In genomic region chr15:70017796-70018195, GRCh38 we compare ENCODE assay signal across 17 cellular contexts.
DNase-seq lines count a peak whose midpoint lies in the region; ATAC-seq and TF ChIP-seq lines count a peak whose summit lies in the region.
"Had no signal": no experiment of that assay in that cellular context is flagged by ENCODE, and none has a peak within 500 bp of the region (broad histone marks: within the 10 kb centered on the region; RNA-seq: fewer than 3 reads in every experiment).

No MANE protein-coding gene starts in this region.

- DNase-seq in OCI-LY7 (ENCODE audit: low spot score) (no peak), glutamatergic neuron (no peak), spleen (peak; percentile 19), GM10248 (ENCODE audit: extremely low spot score) (no peak), NCI-H1417 treated with DMSO at 0.1 percent for 48 hours (lab: John Stamatoyannopoulos, UW) (no peak)
- no peak for DNase-seq in activated naive CD4-positive, alpha-beta T cell treated with anti-CD3 and anti-CD28 coated beads, Interleukin-2, amount 50 U/mL, for 72 hours (ENCODE audit: low spot score in 2 of 2)
- DNase-seq: DMS153, EL, GM23248, KBM-7, NCI-H1048, NCI-H187, NCI-H446, NCI-H82, SHP77 treated with DMSO at 0.1 percent for 48 hours had no signal

- no TSS peak for BruUV-seq in OCI-LY7 (replicated peaks; lab: Mats Ljungman, UMichigan)

- H4K20me1 ChIP-seq in OCI-LY7 (ENCODE audit: insufficient read depth, low read length): no peaks in the 10 kb centered on the region
- H4K20me1 ChIP-seq: BLaER1 had no signal

- H3K4me2 ChIP-seq in OCI-LY7 (ENCODE audit: low read length): peak overlapping the region; percentile 72
- H3K4me2 ChIP-seq: BLaER1 had no signal

- TF ChIP-seq CTCF in HEK293 (tag by site-specific recombination; IDR thresholded peaks at IDR 0.05) (no peak), OCI-LY7 (conservative IDR thresholded peaks at IDR 0.05; ENCODE audit: low read length) (no peak), glutamatergic neuron (IDR thresholded peaks at IDR 0.05; ENCODE audit: partially characterized antibody, unreplicated experiment) (no peak), spleen (IDR thresholded peaks at IDR 0.05 in 8 of 11, conservative IDR thresholded peaks at IDR 0.05 in 3 of 11) (no peak), GM10248 (IDR thresholded peaks at IDR 0.05; ENCODE audit: control extremely low read depth, extremely low read depth, low read depth, missing control alignments) (no peak)

- H3K27me3 ChIP-seq in spleen (replicated peaks in 1 of 7): peaks cover 0 to 12% (median 0%) of the 10 kb centered on the region in 7 donors
- H3K27me3 ChIP-seq: BLaER1 had no signal

- H3K4me3 Mint-ChIP-seq in glutamatergic neuron (ENCODE audit: unreplicated experiment): no peak overlapping the region

- CTCF ChIA-PET in HEK293 (lab: Yijun Ruan, JAX) (interaction anchor here (0.6 kb wide), 2 partner anchors 51 to 228 kb away, joined by 3 to 5 read pairs; no protein-coding TSS in a partner anchor), OCI-LY7 (lab: Charles Lee; ENCODE audit: unreplicated experiment) (no interaction called here), GM10248 (lab: Yijun Ruan, JAX) (interaction anchor here (1.3 kb wide), 1 partner anchor 38 kb away, joined by 3 read pairs; no protein-coding TSS in a partner anchor)

- peaks cover 13% of the 10 kb centered on the region for H3K9me3 Mint-ChIP-seq in glutamatergic neuron (ENCODE audit: unreplicated experiment)
- peaks cover 3 to 4% of the 10 kb centered on the region in 2 donors for H3K9me3 Mint-ChIP-seq in activated naive CD4-positive, alpha-beta T cell treated with anti-CD3 and anti-CD28 coated beads, Interleukin-2, amount 50 U/mL, for 72 hours

- H3K9me3 ChIP-seq in HEK293 (ENCODE audit: control insufficient read depth, insufficient read depth, low read depth, low read length) (no peaks in the 10 kb centered on the region), OCI-LY7 (ENCODE audit: low read length) (peaks cover 3% of the 10 kb centered on the region; the same call in 1 of the 2 replicates), spleen (peaks cover 0 to 5% (median 0%) of the 10 kb centered on the region in 8 donors)

- H3K4me3 ChIP-seq in HEK293 (ENCODE audit: low read depth, low read length) (no peak overlapping the region), OCI-LY7 (ENCODE audit: low read depth, low read length, poor library complexity, severe bottlenecking) (no peak overlapping the region), spleen (no peak overlapping the region)
- H3K4me3 ChIP-seq: BLaER1, GM23248 had no signal

- peaks cover 17% of the 10 kb centered on the region for H3K36me3 Mint-ChIP-seq in glutamatergic neuron (ENCODE audit: unreplicated experiment)
- peaks cover 15 to 16% of the 10 kb centered on the region in 2 donors for H3K36me3 Mint-ChIP-seq in activated naive CD4-positive, alpha-beta T cell treated with anti-CD3 and anti-CD28 coated beads, Interleukin-2, amount 50 U/mL, for 72 hours

- peaks cover 6% of the 10 kb centered on the region for H3K27me3 Mint-ChIP-seq in glutamatergic neuron (ENCODE audit: unreplicated experiment)

- H3K27ac ChIP-seq in HEK293 (ENCODE audit: extremely low read depth, low read depth, low read length) (no peak overlapping the region), OCI-LY7 (ENCODE audit: low read depth, low read length, poor library complexity, severe bottlenecking) (no peak overlapping the region), spleen (peak overlapping the region in 4 of 8 donors; percentile 64 to 81 (median 80))
- H3K27ac ChIP-seq: BLaER1, GM23248 had no signal

- no peak for ATAC-seq in activated naive CD4-positive, alpha-beta T cell treated with anti-CD3 and anti-CD28 coated beads, Interleukin-2, amount 50 U/mL, for 72 hours

- H3K36me3 ChIP-seq in HEK293 (ENCODE audit: control insufficient read depth in 2 of 2, insufficient read depth in 1 of 2, low read length in 2 of 2): no peaks in the 10 kb centered on the region
- no peaks in the 10 kb centered on the region; the same call in 1 of the 2 replicates for H3K36me3 ChIP-seq in OCI-LY7 (ENCODE audit: insufficient read depth, low read length)
- no peaks in the 10 kb centered on the region for H3K36me3 ChIP-seq in spleen
- H3K36me3 ChIP-seq: BLaER1 had no signal

- no peaks in the 10 kb centered on the region for H3K79me2 ChIP-seq in OCI-LY7 (ENCODE audit: insufficient read depth, low read depth, low read length)

- intact Hi-C loops in OCI-LY7 (cut with micrococcal nuclease; ENCODE audit: unreplicated experiment) (no loop called here), spleen (cut with DNase I; ENCODE audit: low total_unique reads) (no loop called here)

- peak overlapping the region; percentile 4 for H3K27ac Mint-ChIP-seq in glutamatergic neuron (ENCODE audit: unreplicated experiment)
- no peak overlapping the region for H3K27ac Mint-ChIP-seq in activated naive CD4-positive, alpha-beta T cell treated with anti-CD3 and anti-CD28 coated beads, Interleukin-2, amount 50 U/mL, for 72 hours

- H3K9me2 ChIP-seq in OCI-LY7 (ENCODE audit: insufficient read depth, low read length): no peaks in the 10 kb centered on the region

- WGBS in spleen, 5 donors: 90 to 97% (median 92%) methylated on average over 2 of the region's 2 CpGs

- peaks cover 32% of the 10 kb centered on the region for H3K4me1 Mint-ChIP-seq in glutamatergic neuron (ENCODE audit: low read depth, unreplicated experiment)

- POLR2A ChIA-PET in HEK293 (lab: Yijun Ruan, JAX): no interaction called here
- POLR2A ChIA-PET in OCI-LY7 (lab: Charles Lee): interaction anchor here (1.3 kb wide), 1 partner anchor 38 kb away, joined by 3 read pairs; no protein-coding TSS in a partner anchor
- POLR2A ChIA-PET in GM10248 (lab: Yijun Ruan, JAX): no interaction called here

- H3K4me1 ChIP-seq in HEK293 (ENCODE audit: control insufficient read depth, insufficient read depth, low read length) (peaks cover 17% of the 10 kb centered on the region), OCI-LY7 (ENCODE audit: insufficient read depth, low read length, poor library complexity, severe bottlenecking) (peaks cover 78% of the 10 kb centered on the region), spleen (peaks cover 3 to 62% (median 41%) of the 10 kb centered on the region in 6 donors)

- no peak overlapping the region for H2AFZ ChIP-seq in OCI-LY7 (ENCODE audit: low read length)
- H2AFZ ChIP-seq: GM23248 had no signal

- TF ChIP-seq POLR2A in spleen (IDR thresholded peaks at IDR 0.05): no peak

TF ChIP-seq in HEK293, 187 proteins besides CTCF, POLR2A, EP300 and RAD21:
- TF ChIP-seq ZNF155 (tag by site-specific recombination; IDR thresholded peaks at IDR 0.05) (no peak), HIC1 (tag by site-specific recombination; IDR thresholded peaks at IDR 0.05) (no peak), KLF1 (tag by site-specific recombination; IDR thresholded peaks at IDR 0.05) (0 out of 2 replicates have a peak, but pooled peaks have one; percentile 16), ZNF404 (tag by site-specific recombination; IDR thresholded peaks at IDR 0.05) (no peak), ZNF223 (tag by site-specific recombination; IDR thresholded peaks at IDR 0.05) (no peak), ZNF350 (tag by site-specific recombination; IDR thresholded peaks at IDR 0.05) (no peak), ZNF426 (tag by site-specific recombination; IDR thresholded peaks at IDR 0.05) (no peak)
- TF ChIP-seq, protein P1, sequence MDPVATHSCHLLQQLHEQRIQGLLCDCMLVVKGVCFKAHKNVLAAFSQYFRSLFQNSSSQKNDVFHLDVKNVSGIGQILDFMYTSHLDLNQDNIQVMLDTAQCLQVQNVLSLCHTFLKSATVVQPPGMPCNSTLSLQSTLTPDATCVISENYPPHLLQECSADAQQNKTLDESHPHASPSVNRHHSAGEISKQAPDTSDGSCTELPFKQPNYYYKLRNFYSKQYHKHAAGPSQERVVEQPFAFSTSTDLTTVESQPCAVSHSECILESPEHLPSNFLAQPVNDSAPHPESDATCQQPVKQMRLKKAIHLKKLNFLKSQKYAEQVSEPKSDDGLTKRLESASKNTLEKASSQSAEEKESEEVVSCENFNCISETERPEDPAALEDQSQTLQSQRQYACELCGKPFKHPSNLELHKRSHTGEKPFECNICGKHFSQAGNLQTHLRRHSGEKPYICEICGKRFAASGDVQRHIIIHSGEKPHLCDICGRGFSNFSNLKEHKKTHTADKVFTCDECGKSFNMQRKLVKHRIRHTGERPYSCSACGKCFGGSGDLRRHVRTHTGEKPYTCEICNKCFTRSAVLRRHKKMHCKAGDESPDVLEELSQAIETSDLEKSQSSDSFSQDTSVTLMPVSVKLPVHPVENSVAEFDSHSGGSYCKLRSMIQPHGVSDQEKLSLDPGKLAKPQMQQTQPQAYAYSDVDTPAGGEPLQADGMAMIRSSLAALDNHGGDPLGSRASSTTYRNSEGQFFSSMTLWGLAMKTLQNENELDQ (tag by site-specific recombination; IDR thresholded peaks at IDR 0.05; ENCODE audit: low read depth): no peak
